1 cellular context compared by ENCODE assay signal in genomic region chr2:171574149-171574795, GRCh38.
TF ChIP-seq lines count a peak whose summit lies in the region.

No MANE protein-coding gene starts in this region.

TF ChIP-seq in HepG2, 621 proteins besides CTCF, POLR2A, EP300 and RAD21 (continued from another document and continues in another):
- TF ChIP-seq SOX13 (IDR thresholded peaks at IDR 0.05) (no peak), SOX13 (CRISPR knock-in tag; conservative IDR thresholded peaks at IDR 0.05 in 1 of 2, IDR thresholded peaks at IDR 0.05 in 1 of 2) (peak in 1 of 2 experiments; percentile 33; a peak in 1 of 4 replicates), NONO (IDR thresholded peaks at IDR 0.05) (no peak), NONO (CRISPR knock-in tag; conservative IDR thresholded peaks at IDR 0.05) (no peak), LCORL (IDR thresholded peaks at IDR 0.05) (no peak), LCORL (CRISPR knock-in tag; IDR thresholded peaks at IDR 0.05) (no peak), AGO1 (IDR thresholded peaks at IDR 0.05; ENCODE audit: low read depth, low read length, poor library complexity, severe bottlenecking) (no peak), FOXA3 (CRISPR knock-in tag; IDR thresholded peaks at IDR 0.05) (0 out of 2 replicates have a peak, but pooled peaks have one; percentile 11), HOXA5 (CRISPR knock-in tag; IDR thresholded peaks at IDR 0.05) (0 out of 2 replicates have a peak, but pooled peaks have one; percentile 55), BRCA1 (CRISPR knock-in tag; IDR thresholded peaks at IDR 0.05) (no peak), SNRNP70 (IDR thresholded peaks at IDR 0.05; ENCODE audit: low read depth, low read length) (no peak), RXRB (CRISPR knock-in tag; IDR thresholded peaks at IDR 0.05; ENCODE audit: borderline replicate concordance) (peak; percentile 45; the same call in 1 of the 2 replicates), ZC3H13 (CRISPR knock-in tag; IDR thresholded peaks at IDR 0.05) (no peak), CSRNP1 (CRISPR knock-in tag; IDR thresholded peaks at IDR 0.05) (no peak), ZNF12 (CRISPR knock-in tag; IDR thresholded peaks at IDR 0.05) (no peak), SIX4 (CRISPR knock-in tag; IDR thresholded peaks at IDR 0.05) (no peak), PBX3 (CRISPR knock-in tag; IDR thresholded peaks at IDR 0.05; ENCODE audit: borderline replicate concordance) (no peak), CBX2 (IDR thresholded peaks at IDR 0.05; ENCODE audit: low read depth, low read length) (no peak), CBX2 (CRISPR knock-in tag; IDR thresholded peaks at IDR 0.05; ENCODE audit: low read depth) (no peak; the same call in 1 of the 2 replicates), ZNF24 (IDR thresholded peaks at IDR 0.05) (no peak), ZNF782 (CRISPR knock-in tag; IDR thresholded peaks at IDR 0.05; ENCODE audit: borderline replicate concordance) (no peak), ZNF441 (CRISPR knock-in tag; IDR thresholded peaks at IDR 0.05; ENCODE audit: borderline replicate concordance) (no peak), ARID4A (CRISPR knock-in tag; IDR thresholded peaks at IDR 0.05; ENCODE audit: borderline replicate concordance) (no peak), KAT8 (CRISPR knock-in tag; IDR thresholded peaks at IDR 0.05) (peak; percentile 58), FOXO1 (CRISPR knock-in tag; IDR thresholded peaks at IDR 0.05) (no peak), PRPF4 (IDR thresholded peaks at IDR 0.05; ENCODE audit: low read depth, low read length, poor library complexity, severe bottlenecking) (no peak), MXD4 (CRISPR knock-in tag; IDR thresholded peaks at IDR 0.05) (no peak), ZNF704 (CRISPR knock-in tag; IDR thresholded peaks at IDR 0.05; ENCODE audit: borderline replicate concordance) (no peak), LBX2 (CRISPR knock-in tag; IDR thresholded peaks at IDR 0.05; ENCODE audit: borderline replicate concordance) (no peak), ATRX (CRISPR knock-in tag; IDR thresholded peaks at IDR 0.05; ENCODE audit: borderline replicate concordance) (no peak), ZNF501 (CRISPR knock-in tag; IDR thresholded peaks at IDR 0.05) (peak; percentile 87), ZBTB38 (CRISPR knock-in tag; IDR thresholded peaks at IDR 0.05) (no peak), ZNF382 (CRISPR knock-in tag; IDR thresholded peaks at IDR 0.05; ENCODE audit: borderline replicate concordance) (no peak), BRD4 (CRISPR knock-in tag; IDR thresholded peaks at IDR 0.05) (no peak), TRIM24 (CRISPR knock-in tag; IDR thresholded peaks at IDR 0.05) (no peak), ZMYM4 (CRISPR knock-in tag; IDR thresholded peaks at IDR 0.05) (peak; percentile 87), ZNF263 (CRISPR knock-in tag; IDR thresholded peaks at IDR 0.05) (peak; percentile 98), TSC22D2 (CRISPR knock-in tag; IDR thresholded peaks at IDR 0.05; ENCODE audit: borderline replicate concordance) (no peak), ZNF605 (CRISPR knock-in tag; IDR thresholded peaks at IDR 0.05) (no peak), ATF1 (CRISPR knock-in tag; IDR thresholded peaks at IDR 0.05) (no peak), TAF15 (IDR thresholded peaks at IDR 0.05; ENCODE audit: low read depth, low read length, poor library complexity, severe bottlenecking) (no peak), HNRNPLL (IDR thresholded peaks at IDR 0.05; ENCODE audit: low read depth, low read length, poor library complexity, severe bottlenecking) (peak; percentile 46), ARNT2 (CRISPR knock-in tag; IDR thresholded peaks at IDR 0.05; ENCODE audit: low read depth) (no peak), HOXD1 (CRISPR knock-in tag; IDR thresholded peaks at IDR 0.05) (no peak), KDM1A (CRISPR knock-in tag; IDR thresholded peaks at IDR 0.05) (no peak), ZNF781 (CRISPR knock-in tag; IDR thresholded peaks at IDR 0.05; ENCODE audit: borderline replicate concordance, not compliant biosample characterization) (no peak), ONECUT2 (CRISPR knock-in tag; IDR thresholded peaks at IDR 0.05) (no peak), NKX3-1 (CRISPR knock-in tag; IDR thresholded peaks at IDR 0.05) (0 out of 2 replicates have a peak, but pooled peaks have one; percentile 8), HNRNPK (IDR thresholded peaks at IDR 0.05; ENCODE audit: low read depth, low read length, poor library complexity, severe bottlenecking) (no peak), ZBTB2 (CRISPR knock-in tag; IDR thresholded peaks at IDR 0.05; ENCODE audit: low read depth) (no peak), ZNF614 (CRISPR knock-in tag; IDR thresholded peaks at IDR 0.05; ENCODE audit: borderline replicate concordance) (no peak), ZNF740 (CRISPR knock-in tag; IDR thresholded peaks at IDR 0.05) (no peak), ZNF766 (CRISPR knock-in tag; IDR thresholded peaks at IDR 0.05; ENCODE audit: borderline replicate concordance) (no peak), SOX6 (IDR thresholded peaks at IDR 0.05) (no peak), SOX6 (CRISPR knock-in tag; IDR thresholded peaks at IDR 0.05) (no peak), KIAA2018 (CRISPR knock-in tag; IDR thresholded peaks at IDR 0.05; ENCODE audit: borderline replicate concordance) (no peak)
